19 cellular contexts compared by ENCODE assay signal in the genomic region with DNA sequence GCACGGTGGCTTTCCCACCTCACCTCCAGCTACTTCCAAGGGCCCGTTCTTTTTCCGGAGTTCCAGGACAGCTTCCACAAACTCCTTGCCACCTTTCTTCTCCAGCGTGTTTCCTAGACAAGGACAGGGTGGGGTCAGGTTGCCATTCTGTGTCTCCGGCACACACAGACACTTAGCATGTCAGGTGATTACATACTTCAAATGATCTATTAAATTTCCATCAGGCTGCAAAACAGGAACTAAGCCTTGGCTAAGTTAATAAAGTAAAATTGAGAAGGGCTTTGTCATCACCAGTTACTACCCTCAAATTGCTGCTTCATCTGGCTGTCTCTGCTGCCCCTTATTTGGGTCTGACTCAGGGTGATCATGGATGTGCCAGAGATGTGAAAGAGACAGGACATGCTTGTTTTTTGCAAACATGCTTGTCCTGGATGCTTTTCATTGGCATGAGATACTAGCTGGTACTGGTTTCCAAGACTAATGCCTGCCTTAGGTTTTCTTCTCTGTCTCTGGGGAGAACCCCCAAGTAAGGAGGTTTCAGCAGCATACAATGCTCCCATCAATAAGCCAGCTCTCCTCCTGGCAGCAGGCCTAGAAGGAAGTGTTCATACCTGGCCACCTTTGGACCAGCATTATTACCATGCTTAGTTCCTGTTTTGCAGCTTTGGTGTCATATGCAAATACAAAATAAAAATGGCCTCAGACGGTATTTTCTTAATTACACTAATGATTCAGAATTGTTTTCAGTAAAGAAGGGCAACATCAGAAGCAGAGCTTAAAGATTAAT. TPM values are rescaled to one million over a fixed set of nuclear protein-coding genes. Genes with fewer than 3 reads are reported as not detected.
A peak's percentile ranks its signal among the peaks of the same experiment; 100 is the strongest.
DNase-seq lines count a peak whose midpoint lies in the region; ATAC-seq and TF ChIP-seq lines count a peak whose summit lies in the region.
"Had no signal": no experiment of that assay in that cellular context is flagged by ENCODE, and none has a peak within 500 bp of the region (broad histone marks: within the 10 kb centered on the region; RNA-seq: fewer than 3 reads in every experiment).

No MANE protein-coding gene starts in this region.

- CTCF ChIA-PET in OCI-LY7 (lab: Charles Lee; ENCODE audit: unreplicated experiment) = interaction anchor here (1.0 kb wide), 1 partner anchor 17 kb away, joined by 3 read pairs; no protein-coding TSS in a partner anchor

- intact Hi-C loops in OCI-LY7 (cut with micrococcal nuclease; ENCODE audit: unreplicated experiment) (no loop called here), left colon (cut with DNase I, micrococcal nuclease) (no loop called here), transverse colon (cut with DNase I; ENCODE audit: low total_unique reads) (no loop called here)

- H2AFZ ChIP-seq in OCI-LY7 (ENCODE audit: low read length) = no peak overlapping the region

- peak overlapping the region; percentile 22 for H3K27ac Mint-ChIP-seq in activated T-cell treated with anti-CD3 and anti-CD28 coated beads, Interleukin-2, amount 50 U/mL, for 72 hours
- no peak overlapping the region for H3K27ac Mint-ChIP-seq in mesothelial cell of epicardium

- BruUV-seq in OCI-LY7 (replicated peaks; lab: Mats Ljungman, UMichigan) = no TSS peak

- TF ChIP-seq CTCF in OCI-LY7 (conservative IDR thresholded peaks at IDR 0.05; ENCODE audit: low read length) (no peak), transverse colon (IDR thresholded peaks at IDR 0.05) (no peak), mesothelial cell of epicardium (IDR thresholded peaks at IDR 0.05; ENCODE audit: unreplicated experiment) (no peak)

- no peaks in the 10 kb centered on the region for H3K79me2 ChIP-seq in OCI-LY7 (ENCODE audit: insufficient read depth, low read depth, low read length)

- in situ Hi-C loops in transverse colon (cut with MboI; ENCODE audit: low pct_ligation_motif_present in 1 of 4, low pct_unique_long_range_greater_than_20kb in 1 of 4, low sequenced_read_pairs in 3 of 4) = no loop called here

- peaks cover 97% of the 10 kb centered on the region for H3K36me3 ChIP-seq in OCI-LY7 (ENCODE audit: insufficient read depth, low read length)
- H3K36me3 ChIP-seq in transverse colon = peaks cover 0 to 17% (median 4%) of the 10 kb centered on the region in 4 donors

- H3K27me3 ChIP-seq in transverse colon = no peaks in the 10 kb centered on the region
- H3K27me3 ChIP-seq: SJCRH30 had no signal

- H3K36me3 Mint-ChIP-seq in activated T-cell treated with anti-CD3 and anti-CD28 coated beads, Interleukin-2, amount 50 U/mL, for 72 hours (ENCODE audit: insufficient read depth in 2 of 2) = peaks cover 0 to 11% of the 10 kb centered on the region in 2 donors
- peaks cover 41% of the 10 kb centered on the region for H3K36me3 Mint-ChIP-seq in activated T-cell treated with anti-CD3 and anti-CD28 coated beads, Interleukin-2, amount 50 U/mL, for 4 hours (ENCODE audit: insufficient read depth)
- H3K36me3 Mint-ChIP-seq in mesothelial cell of epicardium = peaks cover 49% of the 10 kb centered on the region

- H3K27me3 Mint-ChIP-seq in activated T-cell treated with anti-CD3 and anti-CD28 coated beads, Interleukin-2, amount 50 U/mL, for 72 hours (ENCODE audit: low read depth) = no peaks in the 10 kb centered on the region
- H3K27me3 Mint-ChIP-seq in activated T-cell treated with anti-CD3 and anti-CD28 coated beads, Interleukin-2, amount 50 U/mL, for 4 hours (ENCODE audit: low read depth) = no peaks in the 10 kb centered on the region
- no peaks in the 10 kb centered on the region for H3K27me3 Mint-ChIP-seq in mesothelial cell of epicardium (ENCODE audit: low read depth)

- no peak overlapping the region for H3K4me3 Mint-ChIP-seq in activated T-cell treated with anti-CD3 and anti-CD28 coated beads, Interleukin-2, amount 50 U/mL, for 72 hours
- no peak overlapping the region for H3K4me3 Mint-ChIP-seq in activated T-cell treated with anti-CD3 and anti-CD28 coated beads, Interleukin-2, amount 50 U/mL, for 4 hours
- no peak overlapping the region for H3K4me3 Mint-ChIP-seq in mesothelial cell of epicardium

- H3K9me2 ChIP-seq in OCI-LY7 (ENCODE audit: insufficient read depth, low read length) = no peaks in the 10 kb centered on the region

- H3K4me1 ChIP-seq in OCI-LY7 (ENCODE audit: insufficient read depth, low read length, poor library complexity, severe bottlenecking) (peaks cover 16% of the 10 kb centered on the region), transverse colon (peaks cover 0 to 26% (median 21%) of the 10 kb centered on the region in 4 donors)
- H3K4me1 ChIP-seq: SJCRH30 had no signal

- ATAC-seq in activated T-cell treated with anti-CD3 and anti-CD28 coated beads, Interleukin-2, amount 50 U/mL, for 72 hours (replicated peaks in 1 of 2) = no peak
- ATAC-seq in activated T-cell treated with anti-CD3 and anti-CD28 coated beads, Interleukin-2, amount 50 U/mL, for 4 hours = no peak
- peak; percentile 90 for ATAC-seq in left colon

- H3K9me3 ChIP-seq in OCI-LY7 (ENCODE audit: low read length) (no peaks in the 10 kb centered on the region), transverse colon (no peaks in the 10 kb centered on the region)
- H3K9me3 ChIP-seq: SJCRH30 had no signal

- H4K20me1 ChIP-seq in OCI-LY7 (ENCODE audit: insufficient read depth, low read length) = no peaks in the 10 kb centered on the region

- POLR2A ChIA-PET in OCI-LY7 (lab: Charles Lee) = interaction anchor here (0.6 to 1.2 kb wide), 5 partner anchors 19 to 1853 kb away, joined by 3 to 4 read pairs (median 3); no protein-coding TSS in a partner anchor

- H3K4me3 ChIP-seq in OCI-LY7 (ENCODE audit: low read depth, low read length, poor library complexity, severe bottlenecking) = no peak overlapping the region
- no peak overlapping the region for H3K4me3 ChIP-seq in transverse colon
- H3K4me3 ChIP-seq: SJCRH30 had no signal

- no peaks in the 10 kb centered on the region for H3K4me1 Mint-ChIP-seq in activated T-cell treated with anti-CD3 and anti-CD28 coated beads, Interleukin-2, amount 50 U/mL, for 72 hours (ENCODE audit: low read depth)
- H3K4me1 Mint-ChIP-seq in activated T-cell treated with anti-CD3 and anti-CD28 coated beads, Interleukin-2, amount 50 U/mL, for 4 hours (ENCODE audit: low read depth) = peaks cover 2% of the 10 kb centered on the region
- no peaks in the 10 kb centered on the region for H3K4me1 Mint-ChIP-seq in mesothelial cell of epicardium

- H3K27ac ChIP-seq in OCI-LY7 (ENCODE audit: low read depth, low read length, poor library complexity, severe bottlenecking) (no peak overlapping the region), transverse colon (peak overlapping the region; percentile 63 to 70 (median 64))
- H3K27ac ChIP-seq: epithelial cell of prostate, HL-60, SJCRH30 had no signal

- DNase-seq in activated T-cell treated with anti-CD3 and anti-CD28 coated beads, Interleukin-2, amount 50 U/mL, for 72 hours = no peak
- DNase-seq in activated T-cell treated with anti-CD3 and anti-CD28 coated beads, Interleukin-2, amount 50 U/mL, for 4 hours = no peak
- peak; percentile 22 for DNase-seq in OCI-LY7 (ENCODE audit: low spot score)
- peak; percentile 78 to 83 for DNase-seq in left colon
- peak; percentile 82 for DNase-seq in transverse colon
- DNase-seq in stimulated activated CD4-positive, alpha-beta T cell treated with anti-CD3 and anti-CD28 coated beads, Interleukin-15, amount 100 ng/mL, for 24 hours = no peak
- DNase-seq in NCI-H69 (lab: John Stamatoyannopoulos, UW) = no peak
- DNase-seq in mesothelial cell of epicardium (ENCODE audit: low spot score in 2 of 2, unreplicated experiment in 2 of 2) = no peak
- DNase-seq: activated CD4-positive, alpha-beta T cell treated with anti-CD3 and anti-CD28 coated beads for 4 hours; mesenchymal stem cell; NCI-H1417; NCI-H446; nucleus accumbens; OCI-M1; SJCRH30; stimulated activated naive CD4-positive, alpha-beta T cell; T-helper 9 cell had no signal

- 50 to 54% methylated on average over 6 of the region's 6 CpGs for WGBS in transverse colon (ENCODE audit: low coverage in 1 of 2), 2 donors

- no peak for TF ChIP-seq EP300 in transverse colon (IDR thresholded peaks at IDR 0.05; ENCODE audit: low read depth)

- no peak overlapping the region for H3K4me2 ChIP-seq in OCI-LY7 (ENCODE audit: low read length)

- no peak for TF ChIP-seq POLR2A in transverse colon (IDR thresholded peaks at IDR 0.05)

- H3K9me3 Mint-ChIP-seq in activated T-cell treated with anti-CD3 and anti-CD28 coated beads, Interleukin-2, amount 50 U/mL, for 72 hours = no peaks in the 10 kb centered on the region
- no peaks in the 10 kb centered on the region for H3K9me3 Mint-ChIP-seq in activated T-cell treated with anti-CD3 and anti-CD28 coated beads, Interleukin-2, amount 50 U/mL, for 4 hours
- H3K9me3 Mint-ChIP-seq in mesothelial cell of epicardium = no peaks in the 10 kb centered on the region

RNA-seq across cellular contexts. Expression of a gene that starts 52.9 kb away (rescaled TPM):
- total RNA-seq in activated T-cell treated with anti-CD3 and anti-CD28 coated beads, Interleukin-2, amount 50 U/mL, for 72 hours = 100 to 1,000 TPM; 136 to 140 TPM
- 100 to 1,000 TPM; 204 to 234 (median 207) TPM for total RNA-seq in activated T-cell treated with anti-CD3 and anti-CD28 coated beads, Interleukin-2, amount 50 U/mL, for 4 hours
- 356 and 388 TPM in 2 replicates for total RNA-seq in OCI-LY7 (2014; rRNA removed; shearing (Covaris generic))
- 271 and 279 TPM in 2 replicates for total RNA-seq in OCI-LY7 (2022)
- total RNA-seq in left colon = 100 to 1,000 TPM; 212 to 216 TPM
- 100 to 1,000 TPM; 190 to 348 (median 314) TPM for total RNA-seq in transverse colon
- total RNA-seq in mesothelial cell of epicardium = 261 to 276 TPM (median 265 TPM) in 3 replicates

Comparison
In these comparisons a context has a peak if more than half of its experiments do, and no peak if none do; other contexts are left out.
1. DNase-seq: peak in OCI-LY7 (single experiment), left colon (2 of 2) and transverse colon (single experiment); none in activated T-cell treated with anti-CD3 and anti-CD28 coated beads, Interleukin-2, amount 50 U/mL, for 72 hours (0 of 2), activated T-cell treated with anti-CD3 and anti-CD28 coated beads, Interleukin-2, amount 50 U/mL, for 4 hours (single experiment), stimulated activated CD4-positive, alpha-beta T cell treated with anti-CD3 and anti-CD28 coated beads, Interleukin-15, amount 100 ng/mL, for 24 hours (single experiment), NCI-H69 (single experiment) and mesothelial cell of epicardium (0 of 2).